8 cellular contexts compared by ENCODE assay signal in genomic region chr1:245962453-245962852, GRCh38.
"Had no signal": no experiment of that assay in that cellular context is flagged by ENCODE, and none has a peak within 500 bp of the region (broad histone marks: within the 10 kb centered on the region; RNA-seq: fewer than 3 reads in every experiment).

No MANE protein-coding gene starts in this region.

- H3K36me3 Mint-ChIP-seq: IgD-negative memory B cell had no signal

- H3K4me3 Mint-ChIP-seq: HFFc6, IgD-negative memory B cell had no signal

- H2AFZ ChIP-seq: GM23248 had no signal

- H3K27ac ChIP-seq: GM23248 had no signal

- H3K9me3 ChIP-seq: HAP-1 had no signal

- H3K9me3 Mint-ChIP-seq: HFFc6, IgD-negative memory B cell had no signal

- H3K4me1 Mint-ChIP-seq: IgD-negative memory B cell had no signal

- ATAC-seq: HCT116 had no signal

- DNase-seq: GM23248, GOT3, H7, HFFc6, KBM-7 had no signal

- H3K4me3 ChIP-seq: GM23248, HAP-1 had no signal

- H3K27ac Mint-ChIP-seq: HFFc6, IgD-negative memory B cell had no signal

- H3K4me1 ChIP-seq: HAP-1 had no signal

- H3K36me3 ChIP-seq: HAP-1 had no signal

- H3K27me3 Mint-ChIP-seq: IgD-negative memory B cell had no signal

- H3K9ac ChIP-seq: GM23248 had no signal
